Comparison of ENCODE assay signal across 16 cellular contexts in the genomic region with DNA sequence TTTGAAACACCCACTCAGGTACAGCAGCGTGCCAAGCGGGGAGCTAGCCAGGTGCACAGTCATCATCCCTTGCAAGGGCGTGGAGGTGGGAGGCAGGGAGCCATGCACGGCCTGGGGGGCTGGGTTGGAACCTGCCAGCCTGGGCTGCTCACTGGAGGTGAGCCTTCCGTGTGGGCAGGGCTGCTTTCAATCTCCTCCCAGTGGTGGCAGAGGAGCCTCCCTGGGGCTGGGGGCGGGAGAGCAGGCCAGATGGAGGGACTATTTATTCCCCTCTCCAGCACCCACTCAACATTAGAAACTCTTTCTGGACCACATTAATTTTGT.
DNase-seq lines count a peak whose midpoint lies in the region; ATAC-seq and TF ChIP-seq lines count a peak whose summit lies in the region.
"Had no signal": no experiment of that assay in that cellular context is flagged by ENCODE, and none has a peak within 500 bp of the region (broad histone marks: within the 10 kb centered on the region; RNA-seq: fewer than 3 reads in every experiment).

No MANE protein-coding gene starts in this region.

- ATAC-seq in RWPE2 (ENCODE audit: low read depth) = peak; percentile 47
- no peak for ATAC-seq in HG02588 (IDR thresholded peaks at IDR 0.05; ENCODE audit: unreplicated experiment)

- peaks cover 9% of the 10 kb centered on the region for H3K36me3 Mint-ChIP-seq in type B pancreatic cell
- H3K36me3 Mint-ChIP-seq: natural killer cell treated with Interleukin-12 subunit alpha and Interleukin-12 subunit beta and Interleukin-15 and Interleukin-18, amount 100 ng/mL, for 72 hours had no signal

- TF ChIP-seq POLR2A in testis (IDR thresholded peaks at IDR 0.05) = no peak

- H3K27me3 Mint-ChIP-seq in type B pancreatic cell = no peaks in the 10 kb centered on the region
- H3K27me3 Mint-ChIP-seq: activated CD4-positive, alpha-beta T cell treated with anti-CD3 and anti-CD28 coated beads for 36 hours; activated T-cell treated with anti-CD3 and anti-CD28 coated beads, Interleukin-2, amount 50 U/mL, for 24 hours; IgD-negative memory B cell; natural killer cell treated with Interleukin-12 subunit alpha and Interleukin-12 subunit beta and Interleukin-15 and Interleukin-18, amount 100 ng/mL, for 72 hours had no signal

- no peaks in the 10 kb centered on the region for H3K36me3 ChIP-seq in RWPE2 (ENCODE audit: low read depth)
- H3K36me3 ChIP-seq in testis (ENCODE audit: low read depth, missing control alignments) = no peaks in the 10 kb centered on the region
- H3K36me3 ChIP-seq: adrenal gland had no signal

- H3K4me3 ChIP-seq in RWPE2 (ENCODE audit: severe bottlenecking) (no peak overlapping the region), testis (no peak overlapping the region)
- H3K4me3 ChIP-seq: adrenal gland, hepatocyte had no signal

- WGBS in testis, 2 donors = 76 to 94% methylated on average over 6 of the region's 6 CpGs

- H3K27ac Mint-ChIP-seq in type B pancreatic cell = peak overlapping the region; percentile 100
- H3K27ac Mint-ChIP-seq: activated CD4-positive, alpha-beta T cell treated with anti-CD3 and anti-CD28 coated beads for 36 hours; activated T-cell treated with anti-CD3 and anti-CD28 coated beads, Interleukin-2, amount 50 U/mL, for 24 hours; IgD-negative memory B cell; natural killer cell treated with Interleukin-12 subunit alpha and Interleukin-12 subunit beta and Interleukin-15 and Interleukin-18, amount 100 ng/mL, for 72 hours had no signal

- H3K4me3 Mint-ChIP-seq in type B pancreatic cell = peak overlapping the region; percentile 5
- H3K4me3 Mint-ChIP-seq: activated CD4-positive, alpha-beta T cell treated with anti-CD3 and anti-CD28 coated beads for 36 hours; activated T-cell treated with anti-CD3 and anti-CD28 coated beads, Interleukin-2, amount 50 U/mL, for 24 hours; IgD-negative memory B cell; natural killer cell treated with Interleukin-12 subunit alpha and Interleukin-12 subunit beta and Interleukin-15 and Interleukin-18, amount 100 ng/mL, for 72 hours had no signal

- no peaks in the 10 kb centered on the region for H3K9me3 ChIP-seq in RWPE2 (ENCODE audit: severe bottlenecking)
- no peaks in the 10 kb centered on the region for H3K9me3 ChIP-seq in testis
- H3K9me3 ChIP-seq: adrenal gland had no signal

- H3K4me1 Mint-ChIP-seq in type B pancreatic cell (ENCODE audit: unreplicated experiment) = peaks cover 47% of the 10 kb centered on the region
- H3K4me1 Mint-ChIP-seq: activated CD4-positive, alpha-beta T cell treated with anti-CD3 and anti-CD28 coated beads for 36 hours had no signal

- intact Hi-C loops in testis (cut with DNase I; ENCODE audit: low total_unique reads) = no loop called here

- H3K27ac ChIP-seq in RWPE2 (ENCODE audit: poor library complexity, severe bottlenecking) = no peak overlapping the region
- no peak overlapping the region for H3K27ac ChIP-seq in testis
- H3K27ac ChIP-seq: adrenal gland, hepatocyte had no signal

- H3K4me1 ChIP-seq in RWPE2 (ENCODE audit: insufficient read depth, poor library complexity, severe bottlenecking) (no peaks in the 10 kb centered on the region), testis (no peaks in the 10 kb centered on the region)
- H3K4me1 ChIP-seq: adrenal gland had no signal

- no peaks in the 10 kb centered on the region for H3K9me3 Mint-ChIP-seq in type B pancreatic cell
- H3K9me3 Mint-ChIP-seq: activated T-cell treated with anti-CD3 and anti-CD28 coated beads, Interleukin-2, amount 50 U/mL, for 24 hours had no signal

- DNase-seq in activated CD4-positive, alpha-beta T cell treated with anti-CD3 and anti-CD28 coated beads for 48 hours = peak; percentile 7
- no peak for DNase-seq in activated CD4-positive, alpha-beta T cell treated with anti-CD3 and anti-CD28 coated beads, Interleukin-2, amount 50 U/mL, for 48 hours
- DNase-seq in RWPE2 (ENCODE audit: low spot score) = no peak
- DNase-seq in iPS-NIHi7 (ENCODE audit: extremely low spot score) = peak; percentile 52
- no peak for DNase-seq in type B pancreatic cell (ENCODE audit: extremely low spot score, unreplicated experiment)
- DNase-seq in testis = no peak
- DNase-seq in pons (ENCODE audit: low spot score) = no peak
- DNase-seq: activated T-cell treated with anti-CD3 and anti-CD28 coated beads, Interleukin-2, amount 50 U/mL, for 24 hours; left ventricle myocardium superior; stimulated activated CD4-positive, alpha-beta T cell treated with anti-CD3 and anti-CD28 coated beads, Interleukin-4, amount 100 ng/mL, for 1 hour had no signal

- no peaks in the 10 kb centered on the region for H3K27me3 ChIP-seq in RWPE2 (ENCODE audit: insufficient read depth, poor library complexity, severe bottlenecking)
- H3K27me3 ChIP-seq in testis = no peaks in the 10 kb centered on the region
- H3K27me3 ChIP-seq: adrenal gland, hepatocyte had no signal

- no peak for TF ChIP-seq CTCF in RWPE2 (IDR thresholded peaks at IDR 0.05; ENCODE audit: poor library complexity, severe bottlenecking)
- no peak for TF ChIP-seq CTCF in type B pancreatic cell (conservative IDR thresholded peaks at IDR 0.05)
- no peak for TF ChIP-seq CTCF in testis (IDR thresholded peaks at IDR 0.05)

Comparison
In these comparisons a context has a peak if more than half of its experiments do, and no peak if none do; other contexts are left out.
1. DNase-seq: peak in activated CD4-positive, alpha-beta T cell treated with anti-CD3 and anti-CD28 coated beads for 48 hours (single experiment) and iPS-NIHi7 (single experiment); none in activated CD4-positive, alpha-beta T cell treated with anti-CD3 and anti-CD28 coated beads, Interleukin-2, amount 50 U/mL, for 48 hours (0 of 2), RWPE2 (single experiment), type B pancreatic cell (single experiment), testis (single experiment) and pons (single experiment).